ENCODE assay signal across 9 cellular contexts in the genomic region with DNA sequence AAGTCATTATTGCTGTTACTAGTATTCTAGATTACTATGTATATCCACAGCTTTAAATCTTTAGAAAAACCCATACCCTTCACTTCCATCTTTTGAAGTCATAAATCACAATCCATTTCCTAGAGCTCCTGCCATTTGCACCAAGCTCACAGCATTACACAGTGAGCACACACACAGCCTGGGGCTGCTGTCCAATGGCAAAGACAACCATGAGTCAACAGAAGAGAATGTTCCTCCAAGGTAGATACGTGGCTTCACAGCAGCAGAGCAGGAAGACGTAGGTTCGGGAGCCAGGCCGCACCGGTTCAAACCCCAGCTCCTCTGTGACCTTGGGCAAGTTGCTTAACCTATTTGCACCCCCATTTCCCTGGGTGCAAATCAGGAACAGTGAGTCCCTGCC.
DNase-seq lines count a peak whose midpoint lies in the region; ATAC-seq and TF ChIP-seq lines count a peak whose summit lies in the region.
"Had no signal": no experiment of that assay in that cellular context is flagged by ENCODE, and none has a peak within 500 bp of the region (broad histone marks: within the 10 kb centered on the region; RNA-seq: fewer than 3 reads in every experiment).

No MANE protein-coding gene starts in this region.

- peaks cover 52% of the 10 kb centered on the region for H3K4me1 Mint-ChIP-seq in activated naive CD4-positive, alpha-beta T cell treated with anti-CD3 and anti-CD28 coated beads, Interleukin-2, amount 10 ng/mL, durations not matched to agents 7 days and 5 days
- peaks cover 37 to 39% (median 37%) of the 10 kb centered on the region in 3 donors for H3K4me1 Mint-ChIP-seq in CD8-positive, alpha-beta memory T cell

- POLR2A ChIA-PET in CD8-positive, alpha-beta memory T cell (lab: Charles Lee), result no interaction called here

- no peak overlapping the region for H3K4me3 Mint-ChIP-seq in activated naive CD4-positive, alpha-beta T cell treated with anti-CD3 and anti-CD28 coated beads, Interleukin-2, amount 10 ng/mL, durations not matched to agents 7 days and 5 days
- peak overlapping the region in 2 of 7 donors; percentile 6 to 29 for H3K4me3 Mint-ChIP-seq in CD8-positive, alpha-beta memory T cell

- no peaks in the 10 kb centered on the region for H3K36me3 Mint-ChIP-seq in activated naive CD4-positive, alpha-beta T cell treated with anti-CD3 and anti-CD28 coated beads, Interleukin-2, amount 10 ng/mL, durations not matched to agents 7 days and 5 days
- peaks cover 0 to 9% of the 10 kb centered on the region in 2 donors for H3K36me3 Mint-ChIP-seq in activated naive CD4-positive, alpha-beta T cell treated with anti-CD3 and anti-CD28 coated beads, Interleukin-2, amount 50 U/mL, for 72 hours
- peaks cover 0 to 4% (median 2%) of the 10 kb centered on the region in 3 donors for H3K36me3 Mint-ChIP-seq in CD8-positive, alpha-beta memory T cell

- H3K36me3 ChIP-seq in ascending aorta, result no peaks in the 10 kb centered on the region
- H3K36me3 ChIP-seq in upper lobe of right lung, result no peaks in the 10 kb centered on the region
- H3K36me3 ChIP-seq in CD8-positive, alpha-beta memory T cell (ENCODE audit: insufficient read depth, low read length), result no peaks in the 10 kb centered on the region

- H3K9me3 Mint-ChIP-seq in activated naive CD4-positive, alpha-beta T cell treated with anti-CD3 and anti-CD28 coated beads, Interleukin-2, amount 10 ng/mL, durations not matched to agents 7 days and 5 days, result no peaks in the 10 kb centered on the region
- peaks cover 0 to 9% of the 10 kb centered on the region in 2 donors for H3K9me3 Mint-ChIP-seq in activated naive CD4-positive, alpha-beta T cell treated with anti-CD3 and anti-CD28 coated beads, Interleukin-2, amount 50 U/mL, for 72 hours
- no peaks in the 10 kb centered on the region for H3K9me3 Mint-ChIP-seq in CD8-positive, alpha-beta memory T cell

- H3K27ac Mint-ChIP-seq in activated naive CD4-positive, alpha-beta T cell treated with anti-CD3 and anti-CD28 coated beads, Interleukin-2, amount 10 ng/mL, durations not matched to agents 7 days and 5 days, result peak overlapping the region; percentile 51
- peak overlapping the region in 1 of 2 donors; percentile 85 for H3K27ac Mint-ChIP-seq in activated naive CD4-positive, alpha-beta T cell treated with anti-CD3 and anti-CD28 coated beads, Interleukin-2, amount 50 U/mL, for 72 hours
- H3K27ac Mint-ChIP-seq in CD8-positive, alpha-beta memory T cell, result peak overlapping the region in 4 of 8 donors; percentile 8 to 84 (median 31)

- ATAC-seq in activated naive CD4-positive, alpha-beta T cell treated with anti-CD3 and anti-CD28 coated beads, Interleukin-2, amount 50 U/mL, for 72 hours, result no peak
- peak; percentile 66 for ATAC-seq in upper lobe of right lung
- ATAC-seq in HG02759 (IDR thresholded peaks at IDR 0.05; ENCODE audit: unreplicated experiment), result no peak

- peaks cover 0 to 12% of the 10 kb centered on the region in 2 donors for H3K4me1 ChIP-seq in ascending aorta
- no peaks in the 10 kb centered on the region for H3K4me1 ChIP-seq in upper lobe of right lung
- H3K4me1 ChIP-seq in CD8-positive, alpha-beta memory T cell (ENCODE audit: insufficient read depth, low read length), result peaks cover 46% of the 10 kb centered on the region

- H3K4me3 ChIP-seq in ascending aorta (no peak overlapping the region), upper lobe of right lung (no peak overlapping the region)
- H3K4me3 ChIP-seq in CD8-positive, alpha-beta memory T cell (ENCODE audit: low read length), result no peak overlapping the region

- intact Hi-C loops in ascending aorta (cut with DNase I) (no loop called here), upper lobe of right lung (cut with DNase I) (no loop called here)

- H3K9me3 ChIP-seq in ascending aorta, result no peaks in the 10 kb centered on the region
- no peaks in the 10 kb centered on the region for H3K9me3 ChIP-seq in upper lobe of right lung
- H3K9me3 ChIP-seq in CD8-positive, alpha-beta memory T cell (ENCODE audit: low read length), result no peaks in the 10 kb centered on the region

- no peak for DNase-seq in activated naive CD4-positive, alpha-beta T cell treated with anti-CD3 and anti-CD28 coated beads, Interleukin-2, amount 10 ng/mL, durations not matched to agents 7 days and 5 days
- no peak for DNase-seq in activated naive CD4-positive, alpha-beta T cell treated with anti-CD3 and anti-CD28 coated beads, Interleukin-2, amount 50 U/mL, for 72 hours (ENCODE audit: low spot score in 2 of 2)
- peak in 1 of 2 donors; percentile 71 for DNase-seq in ascending aorta (ENCODE audit: low spot score in 2 of 2)
- peak; percentile 90 for DNase-seq in islet precursor cell
- no peak for DNase-seq in upper lobe of right lung
- DNase-seq in CD8-positive, alpha-beta memory T cell, result no peak
- no peak for DNase-seq in activated CD4-positive, alpha-beta T cell treated with anti-CD3 and anti-CD28 coated beads for 4 hours
- DNase-seq: DND-41 had no signal

- H3K27ac ChIP-seq in ascending aorta (peak overlapping the region; percentile 55 to 60), upper lobe of right lung (no peak overlapping the region)
- H3K27ac ChIP-seq in CD8-positive, alpha-beta memory T cell (ENCODE audit: low read depth, low read length), result no peak overlapping the region

- TF ChIP-seq CTCF in ascending aorta (IDR thresholded peaks at IDR 0.05), result no peak
- TF ChIP-seq CTCF in upper lobe of right lung (IDR thresholded peaks at IDR 0.05), result no peak

- peaks cover 29% of the 10 kb centered on the region for H3K27me3 Mint-ChIP-seq in activated naive CD4-positive, alpha-beta T cell treated with anti-CD3 and anti-CD28 coated beads, Interleukin-2, amount 10 ng/mL, durations not matched to agents 7 days and 5 days
- peaks cover 0 to 3% of the 10 kb centered on the region in 2 donors for H3K27me3 Mint-ChIP-seq in CD8-positive, alpha-beta memory T cell

- H3K27me3 ChIP-seq in ascending aorta (no peaks in the 10 kb centered on the region), upper lobe of right lung (no peaks in the 10 kb centered on the region)
- H3K27me3 ChIP-seq in CD8-positive, alpha-beta memory T cell (ENCODE audit: insufficient read depth, low read length, poor library complexity, severe bottlenecking), result no peaks in the 10 kb centered on the region

- CTCF ChIA-PET in activated naive CD4-positive, alpha-beta T cell treated with anti-CD3 and anti-CD28 coated beads, Interleukin-2, amount 10 ng/mL, durations not matched to agents 7 days and 5 days (lab: Charles Lee), result no interaction called here
- CTCF ChIA-PET in CD8-positive, alpha-beta memory T cell (lab: Charles Lee), result no interaction called here

Comparison
In these comparisons a context has a peak if more than half of its experiments do, and no peak if none do; other contexts are left out.
1. H3K27ac ChIP-seq: peak in ascending aorta (2 of 2); none in upper lobe of right lung (single experiment) and CD8-positive, alpha-beta memory T cell (single experiment).